ENCODE assay signal across 6 cellular contexts in genomic region chr19:6600951-6601541, GRCh38. TPM values are rescaled to one million over a fixed set of nuclear protein-coding genes. Genes with fewer than 3 reads are reported as not detected.
"Had no signal": no experiment of that assay in that cellular context is flagged by ENCODE, and none has a peak within 500 bp of the region (broad histone marks: within the 10 kb centered on the region; RNA-seq: fewer than 3 reads in every experiment).

No MANE protein-coding gene starts in this region.

RNA-seq across cellular contexts. Expression of gene CD70, which starts 10.1 kb away (rescaled TPM):
- total RNA-seq: cerebellum, dermis blood vessel endothelial cell, mucosa of gallbladder, occipital lobe, prostate gland, right lobe of liver had no signal
